ENCODE assay signal across 17 cellular contexts in the genomic region with DNA sequence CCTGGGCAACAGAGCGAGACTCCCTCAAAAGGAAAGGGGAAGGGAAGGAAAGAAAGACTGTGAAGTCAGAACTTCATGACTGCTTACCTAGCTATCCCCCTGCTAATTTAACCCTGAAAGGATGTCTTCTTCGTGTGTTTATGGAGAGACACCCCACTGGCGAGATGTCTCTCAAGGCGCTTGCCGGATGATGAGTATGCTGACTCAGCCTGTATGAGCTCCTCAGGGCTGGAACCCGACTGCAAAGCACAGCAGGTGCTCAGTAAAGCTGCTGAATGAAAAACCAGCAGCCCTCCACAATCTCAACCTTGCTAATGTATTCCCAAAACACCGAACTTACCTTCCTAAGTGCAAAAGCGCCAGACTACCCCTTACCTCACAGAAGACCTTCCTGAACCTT. TPM values are rescaled to one million over a fixed set of nuclear protein-coding genes. Genes with fewer than 3 reads are reported as not detected.
DNase-seq lines count a peak whose midpoint lies in the region; ATAC-seq, FAIRE-seq and TF ChIP-seq lines count a peak whose summit lies in the region.
"Had no signal": no experiment of that assay in that cellular context is flagged by ENCODE, and none has a peak within 500 bp of the region (broad histone marks: within the 10 kb centered on the region; RNA-seq: fewer than 3 reads in every experiment).

No MANE protein-coding gene starts in this region.

- H3K27ac ChIP-seq in A549 (no peak overlapping the region), iPS-20b (ENCODE audit: low read length) (no peak overlapping the region), stomach (no peak overlapping the region)
- no peak overlapping the region for H3K27ac ChIP-seq in CD4-positive, alpha-beta memory T cell (ENCODE audit: low read depth, low read length)
- H3K27ac ChIP-seq: HL-60, thyroid gland had no signal

- CTCF ChIA-PET in A549 (lab: Yijun Ruan, JAX): interaction anchor here (1.1 to 12.2 kb wide), 4 partner anchors 13 to 61 kb away, joined by 3 to 119 read pairs (median 24); no protein-coding TSS in a partner anchor
- CTCF ChIA-PET in CD4-positive, alpha-beta memory T cell (lab: Charles Lee; ENCODE audit: partially characterized antibody): interaction anchor here (1.1 to 5.2 kb wide), 3 partner anchors 11 to 147 kb away, joined by 3 to 36 read pairs (median 3); no protein-coding TSS in a partner anchor
- CTCF ChIA-PET in WTC11 (lab: Charles Lee): interaction anchor here (1.3 to 1.9 kb wide), 2 partner anchors 61 to 151 kb away, joined by 4 to 8 read pairs; no protein-coding TSS in a partner anchor

- H3K4me2 ChIP-seq in A549: no peak overlapping the region

- WGBS in A549 (ENCODE audit: missing lambda C conversion rate): 92% methylated on average over 8 of the region's 8 CpGs
- 90 to 96% (median 92%) methylated on average over 8 of the region's 8 CpGs for WGBS in stomach, 5 donors

- H3K27ac Mint-ChIP-seq in CD4-positive, alpha-beta memory T cell: peak overlapping the region in 3 of 7 donors; percentile 4 to 31 (median 24)
- no peak overlapping the region; the same call in 1 of the 2 replicates for H3K27ac Mint-ChIP-seq in WTC11

- H3K27me3 Mint-ChIP-seq in CD4-positive, alpha-beta memory T cell: no peaks in the 10 kb centered on the region
- no peaks in the 10 kb centered on the region for H3K27me3 Mint-ChIP-seq in WTC11 (ENCODE audit: low read depth)
- H3K27me3 Mint-ChIP-seq: central memory CD8-positive, alpha-beta T cell had no signal

- intact Hi-C loops in CD4-positive, alpha-beta memory T cell (cut with micrococcal nuclease): loop anchor here (5.0 kb wide), 1 partner anchor 44 kb away; no protein-coding TSS in a partner anchor
- intact Hi-C loops in stomach (cut with DNase I; ENCODE audit: low total_unique reads): no loop called here

- peaks cover 11 to 25% of the 10 kb centered on the region in 2 donors for H3K36me3 Mint-ChIP-seq in CD4-positive, alpha-beta memory T cell
- peaks cover 22% of the 10 kb centered on the region for H3K36me3 Mint-ChIP-seq in WTC11

- no peaks in the 10 kb centered on the region for H3K27me3 ChIP-seq in CD4-positive, alpha-beta memory T cell (ENCODE audit: insufficient read depth, low read length)
- H3K27me3 ChIP-seq in iPS-20b (ENCODE audit: insufficient read depth, low read length): no peaks in the 10 kb centered on the region
- H3K27me3 ChIP-seq in stomach: no peaks in the 10 kb centered on the region
- H3K27me3 ChIP-seq: MG63, thyroid gland had no signal

- no peak for TF ChIP-seq EP300 in A549 (IDR thresholded peaks at IDR 0.05)
- TF ChIP-seq EP300 in stomach (IDR thresholded peaks at IDR 0.05): no peak

- H3K36me3 ChIP-seq in CD4-positive, alpha-beta memory T cell (ENCODE audit: insufficient read depth, low read length): no peaks in the 10 kb centered on the region
- H3K36me3 ChIP-seq in iPS-20b (ENCODE audit: insufficient read depth, low read depth, low read length): peaks cover 9% of the 10 kb centered on the region; the same call in 1 of the 2 replicates
- H3K36me3 ChIP-seq in stomach: peaks cover 0 to 23% (median 7%) of the 10 kb centered on the region in 4 donors
- H3K36me3 ChIP-seq: thyroid gland had no signal

- no peaks in the 10 kb centered on the region for H3K9me3 Mint-ChIP-seq in CD4-positive, alpha-beta memory T cell
- H3K9me3 Mint-ChIP-seq in WTC11: peaks cover 7% of the 10 kb centered on the region
- H3K9me3 Mint-ChIP-seq: central memory CD8-positive, alpha-beta T cell had no signal

- H3K4me3 Mint-ChIP-seq in CD4-positive, alpha-beta memory T cell: peak overlapping the region in 7 of 8 donors; percentile 45 to 91 (median 54)
- peak overlapping the region; percentile 38 for H3K4me3 Mint-ChIP-seq in WTC11

- H3K4me1 ChIP-seq in A549 (peaks cover 15% of the 10 kb centered on the region), iPS-20b (ENCODE audit: insufficient read depth, low read length) (0 out of 2 replicates have a peak, but pooled peaks cover 3% of the 10 kb centered on the region), stomach (peaks cover 23 to 35% (median 34%) of the 10 kb centered on the region in 4 donors)
- H3K4me1 ChIP-seq in CD4-positive, alpha-beta memory T cell (ENCODE audit: insufficient read depth, low read length): peaks cover 37% of the 10 kb centered on the region

- ATAC-seq in A549 (no peak), WTC11 (no peak), GM21390 (IDR thresholded peaks at IDR 0.05; ENCODE audit: unreplicated experiment) (no peak)
- ATAC-seq: Panc1 had no signal

- H3K9me3 ChIP-seq in A549: peaks cover 30% of the 10 kb centered on the region
- H3K9me3 ChIP-seq in CD4-positive, alpha-beta memory T cell (ENCODE audit: control insufficient read depth in 1 of 2, low read length in 2 of 2): no peaks in the 10 kb centered on the region
- peaks cover 12% of the 10 kb centered on the region for H3K9me3 ChIP-seq in iPS-20b (ENCODE audit: insufficient read depth, low read depth, low read length)
- peaks cover 0 to 17% (median 4%) of the 10 kb centered on the region in 4 donors for H3K9me3 ChIP-seq in stomach
- H3K9me3 ChIP-seq: thyroid gland had no signal

- TF ChIP-seq CTCF in A549 (IDR thresholded peaks at IDR 0.05) (no peak), WTC11 (IDR thresholded peaks at IDR 0.05) (no peak), stomach (IDR thresholded peaks at IDR 0.05) (no peak)

- no peak for TF ChIP-seq RAD21 in A549 (conservative IDR thresholded peaks at IDR 0.05 in 1 of 2, IDR thresholded peaks at IDR 0.05 in 1 of 2)

- no peak overlapping the region for H3K9ac ChIP-seq in iPS-20b (ENCODE audit: low read depth, low read length)

- DNase-seq in A549 (ENCODE audit: low read depth in 1 of 2, low spot score in 1 of 2) (no peak), WTC11 (ENCODE audit: low spot score) (no peak), GM12892 (ENCODE audit: insufficient read length) (no peak), stomach (no peak), NCI-H2081 (lab: John Stamatoyannopoulos, UW) (no peak)
- no peak for DNase-seq in CD4-positive, alpha-beta memory T cell
- DNase-seq: activated gamma-delta T cell treated with Interleukin-2 at 50 U/mL for 16 hours, MG63, midbrain, thyroid gland had no signal

- H3K4me1 Mint-ChIP-seq in CD4-positive, alpha-beta memory T cell: peaks cover 44 to 66% (median 54%) of the 10 kb centered on the region in 4 donors
- H3K4me1 Mint-ChIP-seq in WTC11: peaks cover 32% of the 10 kb centered on the region

- FAIRE-seq in A549 (lab: Jason Lieb, UNC) (no peak), GM12892 (lab: Jason Lieb, UNC) (no peak)
- FAIRE-seq: endothelial cell of umbilical vein, frontal cortex had no signal

- H3K4me3 ChIP-seq in A549 (no peak overlapping the region), iPS-20b (ENCODE audit: low read length) (peak overlapping the region; percentile 10; the same call in 1 of the 2 replicates), stomach (no peak overlapping the region)
- no peak overlapping the region for H3K4me3 ChIP-seq in CD4-positive, alpha-beta memory T cell (ENCODE audit: low read length in 2 of 2)
- H3K4me3 ChIP-seq: MG63, thyroid gland had no signal

- POLR2A ChIA-PET in A549 (lab: Yijun Ruan, JAX): no interaction called here
- POLR2A ChIA-PET in CD4-positive, alpha-beta memory T cell (lab: Charles Lee; ENCODE audit: partially characterized antibody): interaction anchor here (1.1 kb wide), 1 partner anchor 105 kb away, joined by 4 read pairs; a partner anchor contains a TSS
- POLR2A ChIA-PET in WTC11 (lab: Charles Lee): no interaction called here

- TF ChIP-seq POLR2A in A549 (IDR thresholded peaks at IDR 0.05; ENCODE audit: low read length) (no peak), GM12892 (IDR thresholded peaks at IDR 0.05; ENCODE audit: low read depth, low read length) (no peak), stomach (IDR thresholded peaks at IDR 0.05) (no peak)

TF ChIP-seq in A549, 52 proteins besides CTCF, POLR2A, EP300 and RAD21:
- peak; percentile 67 for TF ChIP-seq MAFK (IDR thresholded peaks at IDR 0.05; ENCODE audit: partially characterized antibody)
- TF ChIP-seq SREBF2 (IDR thresholded peaks at IDR 0.05): no peak
TF ChIP-seq in A549: peak in this region for 1.

TF ChIP-seq in WTC11, 78 proteins besides CTCF, POLR2A, EP300 and RAD21 (continues in another document):
- TF ChIP-seq ZNF671 (CRISPR knock-in tag; IDR thresholded peaks at IDR 0.05) (no peak), SOX15 (CRISPR knock-in tag; IDR thresholded peaks at IDR 0.05) (no peak), MXD4 (CRISPR knock-in tag; IDR thresholded peaks at IDR 0.05; ENCODE audit: borderline replicate concordance) (no peak), NR1H2 (CRISPR knock-in tag; IDR thresholded peaks at IDR 0.05) (no peak), TEAD1 (CRISPR knock-in tag; IDR thresholded peaks at IDR 0.05) (no peak)
- TF ChIP-seq, protein P1, sequence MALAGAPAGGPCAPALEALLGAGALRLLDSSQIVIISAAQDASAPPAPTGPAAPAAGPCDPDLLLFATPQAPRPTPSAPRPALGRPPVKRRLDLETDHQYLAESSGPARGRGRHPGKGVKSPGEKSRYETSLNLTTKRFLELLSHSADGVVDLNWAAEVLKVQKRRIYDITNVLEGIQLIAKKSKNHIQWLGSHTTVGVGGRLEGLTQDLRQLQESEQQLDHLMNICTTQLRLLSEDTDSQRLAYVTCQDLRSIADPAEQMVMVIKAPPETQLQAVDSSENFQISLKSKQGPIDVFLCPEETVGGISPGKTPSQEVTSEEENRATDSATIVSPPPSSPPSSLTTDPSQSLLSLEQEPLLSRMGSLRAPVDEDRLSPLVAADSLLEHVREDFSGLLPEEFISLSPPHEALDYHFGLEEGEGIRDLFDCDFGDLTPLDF (CRISPR knock-in tag; IDR thresholded peaks at IDR 0.05): no peak

RNA-seq across cellular contexts. Expression of a gene that starts 2.3 kb away (rescaled TPM):
- 51.7 and 63.3 TPM in 2 replicates for polyA plus RNA-seq in A549 (2011; rRNA removed)
- polyA plus RNA-seq in A549 (2012; cell fraction: cytosol; rRNA removed): 29.2 and 33.0 TPM in 2 replicates
- polyA plus RNA-seq in A549 (2012; cell fraction: nucleus; rRNA removed): 85.9 and 87.2 TPM in 2 replicates
- 28.5 to 31.5 TPM (median 29.3 TPM) in 3 replicates for polyA plus RNA-seq in A549 (2017; fragmentation: RNase III; extraction: RNeasy Plus Mini Kit Qiagen cat#74134 plus additional on column Dnase treatment)
- 93.7 and 114 TPM in 2 replicates for polyA minus RNA-seq in A549 (2011; rRNA and poly(A)+ RNA removed)
- total RNA-seq in CD4-positive, alpha-beta memory T cell: 10 to 100 TPM; 72.7 to 74.7 TPM
- 10 to 100 TPM in 1 of 2 donors, 1 to 10 TPM in 1; 7.9 to 23.0 TPM for polyA plus RNA-seq in CD4-positive, alpha-beta memory T cell
- total RNA-seq in WTC11 (2021): 44.8 to 46.8 TPM (median 45.3 TPM) in 3 replicates
- 17.2 TPM for polyA plus RNA-seq in GM12892 (2012; ENCODE audit: missing spikeins)
- total RNA-seq in stomach: 10 to 100 TPM; 38.2 to 61.0 (median 45.1) TPM
- polyA plus RNA-seq in stomach: 1 to 10 TPM; 6.4 to 8.6 (median 7.8) TPM
